ENCODE assay signal across 1 cellular context in genomic region chr7:12584940-12585339, GRCh38.
A peak's percentile ranks its signal among the peaks of the same experiment; 100 is the strongest.
TF ChIP-seq lines count a peak whose summit lies in the region.

No MANE protein-coding gene starts in this region.

TF ChIP-seq in GM12878, 131 proteins besides CTCF, POLR2A, EP300 and RAD21 (continued from another document and continues in another):
- TF ChIP-seq EGR1 (IDR thresholded peaks at IDR 0.05; ENCODE audit: borderline replicate concordance in 1 of 2, low read depth in 2 of 2, low read length in 2 of 2): no peak
- TF ChIP-seq, protein P1, sequence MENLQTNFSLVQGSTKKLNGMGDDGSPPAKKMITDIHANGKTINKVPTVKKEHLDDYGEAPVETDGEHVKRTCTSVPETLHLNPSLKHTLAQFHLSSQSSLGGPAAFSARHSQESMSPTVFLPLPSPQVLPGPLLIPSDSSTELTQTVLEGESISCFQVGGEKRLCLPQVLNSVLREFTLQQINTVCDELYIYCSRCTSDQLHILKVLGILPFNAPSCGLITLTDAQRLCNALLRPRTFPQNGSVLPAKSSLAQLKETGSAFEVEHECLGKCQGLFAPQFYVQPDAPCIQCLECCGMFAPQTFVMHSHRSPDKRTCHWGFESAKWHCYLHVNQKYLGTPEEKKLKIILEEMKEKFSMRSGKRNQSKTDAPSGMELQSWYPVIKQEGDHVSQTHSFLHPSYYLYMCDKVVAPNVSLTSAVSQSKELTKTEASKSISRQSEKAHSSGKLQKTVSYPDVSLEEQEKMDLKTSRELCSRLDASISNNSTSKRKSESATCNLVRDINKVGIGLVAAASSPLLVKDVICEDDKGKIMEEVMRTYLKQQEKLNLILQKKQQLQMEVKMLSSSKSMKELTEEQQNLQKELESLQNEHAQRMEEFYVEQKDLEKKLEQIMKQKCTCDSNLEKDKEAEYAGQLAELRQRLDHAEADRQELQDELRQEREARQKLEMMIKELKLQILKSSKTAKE (IDR thresholded peaks at IDR 0.05; ENCODE audit: low read depth, poor library complexity, severe bottlenecking): peak; percentile 37
- no peak for TF ChIP-seq REST (IDR thresholded peaks at IDR 0.05; ENCODE audit: low read depth, low read length)
- no peak for TF ChIP-seq ZNF24 (IDR thresholded peaks at IDR 0.05)
- TF ChIP-seq ZBTB40 (IDR thresholded peaks at IDR 0.05; ENCODE audit: borderline replicate concordance): no peak
- TF ChIP-seq IKZF2 (IDR thresholded peaks at IDR 0.05): peak; percentile 77 to 81
- no peak for TF ChIP-seq TBL1XR1 (IDR thresholded peaks at IDR 0.05; ENCODE audit: low read depth, low read length)
- TF ChIP-seq ZBTB11 (CRISPR knock-in tag; IDR thresholded peaks at IDR 0.05): no peak
- no peak for TF ChIP-seq PRDM15 (CRISPR knock-in tag; IDR thresholded peaks at IDR 0.05)
- TF ChIP-seq, protein P2, sequence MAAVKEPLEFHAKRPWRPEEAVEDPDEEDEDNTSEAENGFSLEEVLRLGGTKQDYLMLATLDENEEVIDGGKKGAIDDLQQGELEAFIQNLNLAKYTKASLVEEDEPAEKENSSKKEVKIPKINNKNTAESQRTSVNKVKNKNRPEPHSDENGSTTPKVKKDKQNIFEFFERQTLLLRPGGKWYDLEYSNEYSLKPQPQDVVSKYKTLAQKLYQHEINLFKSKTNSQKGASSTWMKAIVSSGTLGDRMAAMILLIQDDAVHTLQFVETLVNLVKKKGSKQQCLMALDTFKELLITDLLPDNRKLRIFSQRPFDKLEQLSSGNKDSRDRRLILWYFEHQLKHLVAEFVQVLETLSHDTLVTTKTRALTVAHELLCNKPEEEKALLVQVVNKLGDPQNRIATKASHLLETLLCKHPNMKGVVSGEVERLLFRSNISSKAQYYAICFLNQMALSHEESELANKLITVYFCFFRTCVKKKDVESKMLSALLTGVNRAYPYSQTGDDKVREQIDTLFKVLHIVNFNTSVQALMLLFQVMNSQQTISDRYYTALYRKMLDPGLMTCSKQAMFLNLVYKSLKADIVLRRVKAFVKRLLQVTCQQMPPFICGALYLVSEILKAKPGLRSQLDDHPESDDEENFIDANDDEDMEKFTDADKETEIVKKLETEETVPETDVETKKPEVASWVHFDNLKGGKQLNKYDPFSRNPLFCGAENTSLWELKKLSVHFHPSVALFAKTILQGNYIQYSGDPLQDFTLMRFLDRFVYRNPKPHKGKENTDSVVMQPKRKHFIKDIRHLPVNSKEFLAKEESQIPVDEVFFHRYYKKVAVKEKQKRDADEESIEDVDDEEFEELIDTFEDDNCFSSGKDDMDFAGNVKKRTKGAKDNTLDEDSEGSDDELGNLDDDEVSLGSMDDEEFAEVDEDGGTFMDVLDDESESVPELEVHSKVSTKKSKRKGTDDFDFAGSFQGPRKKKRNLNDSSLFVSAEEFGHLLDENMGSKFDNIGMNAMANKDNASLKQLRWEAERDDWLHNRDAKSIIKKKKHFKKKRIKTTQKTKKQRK (IDR thresholded peaks at IDR 0.05; ENCODE audit: low read depth, low read length): no peak
- TF ChIP-seq RBBP5 (conservative IDR thresholded peaks at IDR 0.05): no peak
- no peak for TF ChIP-seq RFX5 (IDR thresholded peaks at IDR 0.05; ENCODE audit: low read depth, low read length)
- no peak for TF ChIP-seq YY1 (IDR thresholded peaks at IDR 0.05; ENCODE audit: low read depth, low read length)
- TF ChIP-seq YBX1 (IDR thresholded peaks at IDR 0.05): no peak
- TF ChIP-seq, protein P3, sequence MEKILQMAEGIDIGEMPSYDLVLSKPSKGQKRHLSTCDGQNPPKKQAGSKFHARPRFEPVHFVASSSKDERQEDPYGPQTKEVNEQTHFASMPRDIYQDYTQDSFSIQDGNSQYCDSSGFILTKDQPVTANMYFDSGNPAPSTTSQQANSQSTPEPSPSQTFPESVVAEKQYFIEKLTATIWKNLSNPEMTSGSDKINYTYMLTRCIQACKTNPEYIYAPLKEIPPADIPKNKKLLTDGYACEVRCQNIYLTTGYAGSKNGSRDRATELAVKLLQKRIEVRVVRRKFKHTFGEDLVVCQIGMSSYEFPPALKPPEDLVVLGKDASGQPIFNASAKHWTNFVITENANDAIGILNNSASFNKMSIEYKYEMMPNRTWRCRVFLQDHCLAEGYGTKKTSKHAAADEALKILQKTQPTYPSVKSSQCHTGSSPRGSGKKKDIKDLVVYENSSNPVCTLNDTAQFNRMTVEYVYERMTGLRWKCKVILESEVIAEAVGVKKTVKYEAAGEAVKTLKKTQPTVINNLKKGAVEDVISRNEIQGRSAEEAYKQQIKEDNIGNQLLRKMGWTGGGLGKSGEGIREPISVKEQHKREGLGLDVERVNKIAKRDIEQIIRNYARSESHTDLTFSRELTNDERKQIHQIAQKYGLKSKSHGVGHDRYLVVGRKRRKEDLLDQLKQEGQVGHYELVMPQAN (conservative IDR thresholded peaks at IDR 0.05): no peak
- no peak for TF ChIP-seq ZNF274 (IDR thresholded peaks at IDR 0.05; ENCODE audit: insufficient read depth, insufficient read length)
- peak; percentile 55; the same call in 1 of the 2 replicates for TF ChIP-seq ZNF384 (IDR thresholded peaks at IDR 0.05; ENCODE audit: borderline replicate concordance, low read depth, low read length)
- no peak for TF ChIP-seq HDAC2 (IDR thresholded peaks at IDR 0.05)
- no peak for TF ChIP-seq FOXK2 (IDR thresholded peaks at IDR 0.05)
- TF ChIP-seq SPI1 (IDR thresholded peaks at IDR 0.05; ENCODE audit: borderline replicate concordance, insufficient read depth, low read depth, low read length): peak; percentile 98
- no peak for TF ChIP-seq RB1 (IDR thresholded peaks at IDR 0.05; ENCODE audit: borderline replicate concordance)
- no peak for TF ChIP-seq JUND (IDR thresholded peaks at IDR 0.05; ENCODE audit: low read depth, low read length)
- no peak for TF ChIP-seq NBN (IDR thresholded peaks at IDR 0.05)
- no peak for TF ChIP-seq TCF3 (IDR thresholded peaks at IDR 0.05; ENCODE audit: borderline replicate concordance, insufficient read depth, low read depth, low read length)
- TF ChIP-seq ETV6 (conservative IDR thresholded peaks at IDR 0.05 in 1 of 2, IDR thresholded peaks at IDR 0.05 in 1 of 2; ENCODE audit: borderline replicate concordance in 1 of 2, low read depth in 1 of 2): peak in 1 of 2 experiments; percentile 43; a peak in 1 of 4 replicates
- no peak for TF ChIP-seq BCL3 (IDR thresholded peaks at IDR 0.05; ENCODE audit: borderline replicate concordance, insufficient read depth, low read depth, low read length, poor library complexity, severe bottlenecking)
